ENCODE assay signal across 35 cellular contexts in genomic region chr17:39079836-39080235, GRCh38.
"Had no signal": no experiment of that assay in that cellular context is flagged by ENCODE, and none has a peak within 500 bp of the region (broad histone marks: within the 10 kb centered on the region; RNA-seq: fewer than 3 reads in every experiment).

No MANE protein-coding gene starts in this region.

- ATAC-seq: activated CD8-positive, alpha-beta memory T cell treated with anti-CD3 and anti-CD28 coated beads, Interleukin-2, amount 10 ng/mL, durations not matched to agents 7 days and 5 days; activated T-cell treated with anti-CD3 and anti-CD28 coated beads, Interleukin-2, amount 50 U/mL, for 72 hours; activated T-helper 17 cell treated with anti-CD3 and anti-CD28 coated beads, Interleukin-2, amount 50 U/mL, for 72 hours; PC-3 had no signal

- H3K27ac ChIP-seq: cardiac muscle cell, VCaP had no signal

- DNase-seq: activated CD4-positive, alpha-beta memory T cell treated with anti-CD3 and anti-CD28 coated beads, Interleukin-2, amount 10 ng/mL, durations not matched to agents 7 days and 5 days; activated CD4-positive, alpha-beta T cell treated with anti-CD3 and anti-CD28 coated beads for 1 hour; activated CD4-positive, alpha-beta T cell treated with anti-CD3 and anti-CD28 coated beads for 48 hours; activated CD4-positive, CD25-positive, alpha-beta regulatory T cell; activated CD8-positive, alpha-beta memory T cell treated with anti-CD3 and anti-CD28 coated beads for 24 hours; activated CD8-positive, alpha-beta memory T cell treated with anti-CD3 and anti-CD28 coated beads, Interleukin-2, amount 10 ng/mL, durations not matched to agents 7 days and 5 days; activated CD8-positive, alpha-beta memory T cell treated with anti-CD3 and anti-CD28 coated beads, Interleukin-2, amount 50 U/mL, for 48 hours; activated effector memory CD4-positive, alpha-beta T cell treated with anti-CD3 and anti-CD28 coated beads, Interleukin-2, amount 50 U/mL, for 16 hours; activated naive CD4-positive, alpha-beta T cell; activated naive CD4-positive, alpha-beta T cell treated with anti-CD3 and anti-CD28 coated beads, Interleukin-2, amount 50 U/mL, for 16 hours; activated naive CD8-positive, alpha-beta T cell treated with anti-CD3 and anti-CD28 coated beads for 36 hours; activated T-cell treated with anti-CD3 and anti-CD28 coated beads, Interleukin-2, amount 50 U/mL, for 72 hours; amniotic stem cell; aorta; Karpas-422; KBM-7; NCI-H1105 treated with DMSO at 0.1 percent for 48 hours; NCI-H1436; NCI-H1930; NCI-H2081 treated with DMSO at 0.1 percent for 48 hours; NCI-H226; NCI-H446 treated with DMSO at 0.1 percent for 48 hours; NK-92 treated with Interleukin-12 subunit alpha and Interleukin-12 subunit beta, amount 100 ng/mL, for 24 hours; PC-3; Peyer's patch; RPMI8226; SIG-M5; SW 1271; T-helper 1 cell; T-helper 2 cell; T-helper 9 cell had no signal

- H3K27me3 Mint-ChIP-seq: activated CD8-positive, alpha-beta memory T cell treated with anti-CD3 and anti-CD28 coated beads, Interleukin-2, amount 10 ng/mL, durations not matched to agents 7 days and 5 days; activated naive CD8-positive, alpha-beta T cell treated with anti-CD3 and anti-CD28 coated beads for 36 hours; activated T-helper 17 cell treated with anti-CD3 and anti-CD28 coated beads, Interleukin-2, amount 50 U/mL, for 72 hours; IgD-negative memory B cell had no signal

- H3K9me3 Mint-ChIP-seq: activated CD4-positive, alpha-beta memory T cell treated with anti-CD3 and anti-CD28 coated beads, Interleukin-2, amount 10 ng/mL, durations not matched to agents 7 days and 5 days; activated naive CD8-positive, alpha-beta T cell treated with anti-CD3 and anti-CD28 coated beads for 36 hours; activated T-cell treated with anti-CD3 and anti-CD28 coated beads, Interleukin-2, amount 50 U/mL, for 72 hours; activated T-helper 17 cell treated with anti-CD3 and anti-CD28 coated beads, Interleukin-2, amount 50 U/mL, for 72 hours; IgD-negative memory B cell had no signal

- H3K9me3 ChIP-seq: Peyer's patch had no signal

- H3K36me3 ChIP-seq: cardiac muscle cell, Peyer's patch had no signal

- H3K4me3 ChIP-seq: cardiac muscle cell, Peyer's patch had no signal

- H3K27ac Mint-ChIP-seq: activated CD4-positive, alpha-beta memory T cell treated with anti-CD3 and anti-CD28 coated beads, Interleukin-2, amount 10 ng/mL, durations not matched to agents 7 days and 5 days; activated CD8-positive, alpha-beta memory T cell treated with anti-CD3 and anti-CD28 coated beads, Interleukin-2, amount 10 ng/mL, durations not matched to agents 7 days and 5 days; activated naive CD8-positive, alpha-beta T cell treated with anti-CD3 and anti-CD28 coated beads for 36 hours; activated T-cell treated with anti-CD3 and anti-CD28 coated beads, Interleukin-2, amount 50 U/mL, for 72 hours; activated T-helper 17 cell treated with anti-CD3 and anti-CD28 coated beads, Interleukin-2, amount 50 U/mL, for 72 hours; IgD-negative memory B cell had no signal

- H3K4me3 Mint-ChIP-seq: activated CD4-positive, alpha-beta memory T cell treated with anti-CD3 and anti-CD28 coated beads, Interleukin-2, amount 10 ng/mL, durations not matched to agents 7 days and 5 days; activated CD8-positive, alpha-beta memory T cell treated with anti-CD3 and anti-CD28 coated beads, Interleukin-2, amount 10 ng/mL, durations not matched to agents 7 days and 5 days; activated naive CD8-positive, alpha-beta T cell treated with anti-CD3 and anti-CD28 coated beads for 36 hours; activated T-cell treated with anti-CD3 and anti-CD28 coated beads, Interleukin-2, amount 50 U/mL, for 72 hours; activated T-helper 17 cell treated with anti-CD3 and anti-CD28 coated beads, Interleukin-2, amount 50 U/mL, for 72 hours; IgD-negative memory B cell had no signal

- H3K36me3 Mint-ChIP-seq: activated CD8-positive, alpha-beta memory T cell treated with anti-CD3 and anti-CD28 coated beads, Interleukin-2, amount 10 ng/mL, durations not matched to agents 7 days and 5 days; activated naive CD8-positive, alpha-beta T cell treated with anti-CD3 and anti-CD28 coated beads for 36 hours had no signal

- H3K4me1 Mint-ChIP-seq: IgD-negative memory B cell had no signal

- H3K27me3 ChIP-seq: cardiac muscle cell, Peyer's patch had no signal
